12 cellular contexts compared by ENCODE assay signal in genomic region chr1:54604572-54605370, GRCh38. TPM values are rescaled to one million over a fixed set of nuclear protein-coding genes. Genes with fewer than 3 reads are reported as not detected.
DNase-seq lines count a peak whose midpoint lies in the region; ATAC-seq and TF ChIP-seq lines count a peak whose summit lies in the region.
"Had no signal": no experiment of that assay in that cellular context is flagged by ENCODE, and none has a peak within 500 bp of the region (broad histone marks: within the 10 kb centered on the region; RNA-seq: fewer than 3 reads in every experiment).

No MANE protein-coding gene starts in this region.

- H3K79me2 ChIP-seq in osteoblast (ENCODE audit: insufficient read depth, low read length): no peaks in the 10 kb centered on the region

- H3K4me3 ChIP-seq in osteoblast (ENCODE audit: insufficient read depth, low read length): no peak overlapping the region
- H3K4me3 ChIP-seq: GM23248, suprapubic skin had no signal

- H3K9me3 ChIP-seq in osteoblast (ENCODE audit: low read depth, low read length): no peaks in the 10 kb centered on the region
- H3K9me3 ChIP-seq: suprapubic skin had no signal

- no peak overlapping the region for H3K4me3 Mint-ChIP-seq in activated T-cell treated with anti-CD3 and anti-CD28 coated beads, Interleukin-2, amount 50 U/mL, for 72 hours
- H3K4me3 Mint-ChIP-seq: T-helper 1 cell treated with Interleukin-12 subunit alpha and Interleukin-12 subunit beta and Interleukin-4 antibody, amounts not matched to agents 30 μg/mL and 1 μg/mL, for 36 hours had no signal

- no peak overlapping the region for H3K4me2 ChIP-seq in osteoblast (ENCODE audit: insufficient read depth, low read length)

- no peaks in the 10 kb centered on the region for H3K27me3 Mint-ChIP-seq in activated T-cell treated with anti-CD3 and anti-CD28 coated beads, Interleukin-2, amount 50 U/mL, for 72 hours (ENCODE audit: low read depth)

- no peak overlapping the region for H2AFZ ChIP-seq in osteoblast (ENCODE audit: low read length)
- H2AFZ ChIP-seq: GM23248 had no signal

- H3K4me1 ChIP-seq in osteoblast (ENCODE audit: insufficient read depth, low read length): peaks cover 3% of the 10 kb centered on the region
- H3K4me1 ChIP-seq: suprapubic skin had no signal

- TF ChIP-seq CTCF in osteoblast (IDR thresholded peaks at IDR 0.05; ENCODE audit: extremely low read depth, low read depth, low read length): no peak

- H3K27ac ChIP-seq in osteoblast (ENCODE audit: low read depth, low read length): no peak overlapping the region
- H3K27ac ChIP-seq: GM23248, suprapubic skin had no signal

- no peaks in the 10 kb centered on the region for H3K27me3 ChIP-seq in osteoblast (ENCODE audit: insufficient read depth, low read length)
- H3K27me3 ChIP-seq: suprapubic skin had no signal

- H3K27ac Mint-ChIP-seq in activated T-cell treated with anti-CD3 and anti-CD28 coated beads, Interleukin-2, amount 50 U/mL, for 72 hours: no peak overlapping the region
- H3K27ac Mint-ChIP-seq: IgD-negative memory B cell; T-helper 1 cell treated with Interleukin-12 subunit alpha and Interleukin-12 subunit beta and Interleukin-4 antibody, amounts not matched to agents 30 μg/mL and 1 μg/mL, for 36 hours had no signal

- no peaks in the 10 kb centered on the region for H4K20me1 ChIP-seq in osteoblast (ENCODE audit: insufficient read depth, low read length)

- no peaks in the 10 kb centered on the region for H3K36me3 ChIP-seq in osteoblast (ENCODE audit: insufficient read depth, low read length)

- DNase-seq in NCI-H2081 (lab: John Stamatoyannopoulos, UW) (peak; percentile 60 to 88), osteoblast (ENCODE audit: insufficient read length, low spot score, missing footprints) (peak; percentile 73), NCI-H1092 treated with DMSO at 0.1 percent for 48 hours (lab: John Stamatoyannopoulos, UW) (no peak), NCI-H526 treated with DMSO at 0.1 percent for 48 hours (lab: John Stamatoyannopoulos, UW) (no peak)
- peak; percentile 17 to 24 for DNase-seq in activated T-cell treated with anti-CD3 and anti-CD28 coated beads, Interleukin-2, amount 50 U/mL, for 72 hours
- DNase-seq: GM23248 had no signal

- ATAC-seq in GM18511 (IDR thresholded peaks at IDR 0.05; ENCODE audit: unreplicated experiment): peak; percentile 59
- peak; percentile 70 to 75 for ATAC-seq in activated T-cell treated with anti-CD3 and anti-CD28 coated beads, Interleukin-2, amount 50 U/mL, for 72 hours (replicated peaks in 1 of 2)
- no peak for ATAC-seq in HG03095 (IDR thresholded peaks at IDR 0.05; ENCODE audit: unreplicated experiment)
- ATAC-seq: right cardiac atrium had no signal

- no peaks in the 10 kb centered on the region for H3K36me3 Mint-ChIP-seq in activated T-cell treated with anti-CD3 and anti-CD28 coated beads, Interleukin-2, amount 50 U/mL, for 72 hours (ENCODE audit: insufficient read depth in 2 of 2)
- H3K36me3 Mint-ChIP-seq: IgD-negative memory B cell had no signal

- no peaks in the 10 kb centered on the region for H3K9me3 Mint-ChIP-seq in activated T-cell treated with anti-CD3 and anti-CD28 coated beads, Interleukin-2, amount 50 U/mL, for 72 hours
- H3K9me3 Mint-ChIP-seq: IgD-negative memory B cell; T-helper 1 cell treated with Interleukin-12 subunit alpha and Interleukin-12 subunit beta and Interleukin-4 antibody, amounts not matched to agents 30 μg/mL and 1 μg/mL, for 36 hours had no signal

- H3K4me1 Mint-ChIP-seq in activated T-cell treated with anti-CD3 and anti-CD28 coated beads, Interleukin-2, amount 50 U/mL, for 72 hours (ENCODE audit: low read depth): peaks cover 13% of the 10 kb centered on the region

RNA-seq across cellular contexts. Expression of gene FAM151A, which starts 18.6 kb away (rescaled TPM):
- not detected for total RNA-seq in activated T-cell treated with anti-CD3 and anti-CD28 coated beads, Interleukin-2, amount 50 U/mL, for 72 hours
- not detected in 2 replicates for total RNA-seq in osteoblast
- total RNA-seq: GM23248 had no signal

RNA-seq across cellular contexts. Expression of gene MROH7, which starts 36.8 kb away (rescaled TPM):
- total RNA-seq in activated T-cell treated with anti-CD3 and anti-CD28 coated beads, Interleukin-2, amount 50 U/mL, for 72 hours: under 1 TPM; 0.39 to 0.86 TPM
- 0.36 and 0.59 TPM in 2 replicates for total RNA-seq in osteoblast

RNA-seq across cellular contexts. Expression of gene ACOT11, which starts 56.7 kb away (rescaled TPM):
- 1 to 10 TPM; 1.4 to 1.5 TPM for total RNA-seq in activated T-cell treated with anti-CD3 and anti-CD28 coated beads, Interleukin-2, amount 50 U/mL, for 72 hours
- 2.9 and 3.8 TPM in 2 replicates for total RNA-seq in osteoblast

Comparison
In these comparisons a context has a peak if more than half of its experiments do, and no peak if none do; other contexts are left out.
1. DNase-seq: peak in NCI-H2081 (2 of 2), activated T-cell treated with anti-CD3 and anti-CD28 coated beads, Interleukin-2, amount 50 U/mL, for 72 hours (2 of 2) and osteoblast (single experiment); none in NCI-H1092 treated with DMSO at 0.1 percent for 48 hours (single experiment) and NCI-H526 treated with DMSO at 0.1 percent for 48 hours (single experiment).